23 cellular contexts compared by ENCODE assay signal in the genomic region with DNA sequence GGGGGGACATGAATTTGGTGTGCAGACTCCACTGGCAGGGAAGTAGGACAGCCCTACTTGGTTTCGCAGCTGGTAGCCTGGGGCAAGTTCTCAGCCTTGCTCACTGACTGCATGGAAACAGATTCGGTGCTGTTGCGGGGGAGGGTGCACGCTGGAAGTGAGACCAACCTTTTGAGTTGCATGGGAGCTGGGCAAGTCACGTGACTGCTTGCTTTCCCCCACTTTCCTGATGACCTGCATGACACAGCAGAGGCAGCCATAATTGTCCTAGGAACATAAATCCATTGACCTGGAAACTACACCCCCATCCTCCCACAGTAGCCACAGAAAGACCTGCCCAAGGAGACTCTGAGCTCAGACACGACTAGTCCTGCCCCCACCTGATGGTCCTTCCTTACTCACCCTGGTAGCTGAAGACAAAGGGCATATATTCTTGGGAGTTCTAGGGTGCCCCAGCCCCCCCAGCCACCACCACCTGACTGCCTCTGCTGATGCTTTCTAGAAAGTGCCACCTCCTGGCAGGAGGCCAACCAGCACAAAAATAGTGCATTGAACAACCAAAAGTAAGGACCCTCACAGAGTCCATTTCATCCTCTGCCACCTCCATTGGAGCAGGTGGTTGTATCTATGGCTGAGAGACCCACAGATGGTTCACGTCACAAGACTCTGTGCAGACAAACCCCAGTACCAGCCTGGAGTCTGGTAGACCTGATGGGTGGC. TPM values are rescaled to one million over a fixed set of nuclear protein-coding genes. Genes with fewer than 3 reads are reported as not detected.
DNase-seq lines count a peak whose midpoint lies in the region; TF ChIP-seq lines count a peak whose summit lies in the region.
"Had no signal": no experiment of that assay in that cellular context is flagged by ENCODE, and none has a peak within 500 bp of the region (broad histone marks: within the 10 kb centered on the region; RNA-seq: fewer than 3 reads in every experiment).

No MANE protein-coding gene starts in this region.

- peaks cover 19% of the 10 kb centered on the region for H3K9me3 ChIP-seq in endodermal cell (ENCODE audit: control insufficient read depth, low read length)
- H3K9me3 ChIP-seq: A549, BLaER1, Peyer's patch, SK-N-SH had no signal

- peaks cover 35% of the 10 kb centered on the region for H3K4me1 Mint-ChIP-seq in endodermal cell
- H3K4me1 Mint-ChIP-seq: CD4-positive, alpha-beta memory T cell had no signal

- intact Hi-C loops in posterior vena cava (cut with DNase I) = no loop called here

- no peak for TF ChIP-seq CTCF in endodermal cell (conservative IDR thresholded peaks at IDR 0.05)

- 80 to 88% methylated on average over 5 to 7 of the region's 7 CpGs for WGBS in endodermal cell (ENCODE audit: insufficient coverage in 1 of 2, insufficient read length in 1 of 2), 2 experiments

- no peak overlapping the region for H3K4me3 Mint-ChIP-seq in endodermal cell
- H3K4me3 Mint-ChIP-seq: CD4-positive, alpha-beta memory T cell had no signal

- peaks cover 31% of the 10 kb centered on the region for H3K9me3 Mint-ChIP-seq in endodermal cell

- H3K4me3 ChIP-seq in endodermal cell (ENCODE audit: low read length) = no peak overlapping the region
- H3K4me3 ChIP-seq: A549, BLaER1, Peyer's patch had no signal

- DNase-seq in ELF-1 (ENCODE audit: low read depth, low spot score) (peak; percentile 87), M059J (ENCODE audit: low read depth) (peak; percentile 73), endodermal cell (peak; percentile 65), islet precursor cell (peak; percentile 87), DMS79 treated with DMSO at 0.1 percent for 48 hours (lab: John Stamatoyannopoulos, UW) (no peak), NCI-H2107 treated with DMSO at 0.1 percent for 48 hours (lab: John Stamatoyannopoulos, UW; ENCODE audit: unreplicated experiment) (no peak), posterior vena cava (ENCODE audit: low spot score) (no peak)
- DNase-seq in activated naive CD4-positive, alpha-beta T cell treated with Interleukin-2 at 50 U/mL for 16 hours = no peak
- DNase-seq: Calu3; CD4-positive, alpha-beta memory T cell; DMS53; GOT3; Karpas-422; MM.1S; NCI-H1092; NCI-H1436 treated with DMSO at 0.1 percent for 48 hours; NCI-H2029; NCI-H446 treated with DMSO at 0.1 percent for 48 hours; Peyer's patch; SHP77; SK-N-SH had no signal

- no peak overlapping the region for H3K9ac ChIP-seq in endodermal cell (ENCODE audit: extremely low read depth, low read length, poor library complexity, severe bottlenecking)
- H3K9ac ChIP-seq: BLaER1, SK-N-SH had no signal

- no peak overlapping the region for H3K27ac ChIP-seq in endodermal cell (ENCODE audit: low read depth, low read length)
- H3K27ac ChIP-seq: A549, BLaER1, Peyer's patch had no signal

- peaks cover 3% of the 10 kb centered on the region for H3K4me1 ChIP-seq in endodermal cell (ENCODE audit: control insufficient read depth, insufficient read depth, low read length)
- H3K4me1 ChIP-seq: A549, BLaER1, Peyer's patch had no signal

- H3K27me3 Mint-ChIP-seq in endodermal cell (ENCODE audit: insufficient read depth) = no peaks in the 10 kb centered on the region

- H3K36me3 ChIP-seq in endodermal cell (ENCODE audit: control insufficient read depth, insufficient read depth, low read length) = no peaks in the 10 kb centered on the region
- H3K36me3 ChIP-seq: BLaER1, Peyer's patch had no signal

- H3K36me3 Mint-ChIP-seq in endodermal cell (ENCODE audit: low read depth) = peaks cover 6% of the 10 kb centered on the region

- no peak overlapping the region for H3K27ac Mint-ChIP-seq in endodermal cell
- H3K27ac Mint-ChIP-seq: CD4-positive, alpha-beta memory T cell had no signal

- H3K27me3 ChIP-seq in endodermal cell (ENCODE audit: control insufficient read depth, insufficient read depth, low read length, poor library complexity, severe bottlenecking) = no peaks in the 10 kb centered on the region
- H3K27me3 ChIP-seq: BLaER1, Peyer's patch had no signal

RNA-seq across cellular contexts. Expression of a gene that starts 4.1 kb away (rescaled TPM):
- not detected in 2 replicates for total RNA-seq in M059J (2014; rRNA removed; shearing (Covaris generic))
- total RNA-seq in endodermal cell (under 1 TPM; 0.59 to 0.62 TPM), posterior vena cava (under 1 TPM in 1 of 2 donors, not detected in 1; 0.71 TPM)
- not detected for polyA plus RNA-seq in endodermal cell (2013, experiment 1 of 2)
- polyA plus RNA-seq in endodermal cell (2013, experiment 2 of 2) = not detected
- total RNA-seq: Calu3; CD4-positive, alpha-beta memory T cell; Peyer's patch had no signal
- polyA plus RNA-seq: A549; CD4-positive, alpha-beta memory T cell had no signal

RNA-seq across cellular contexts. Expression of a gene that starts 9.0 kb away (rescaled TPM):
- not detected in 2 replicates for total RNA-seq in M059J (2014; rRNA removed; shearing (Covaris generic))
- total RNA-seq in endodermal cell (not detected), posterior vena cava (not detected)
- polyA plus RNA-seq in endodermal cell (2013, experiment 1 of 2) = not detected
- polyA plus RNA-seq in endodermal cell (2013, experiment 2 of 2) = not detected
- total RNA-seq: Calu3; CD4-positive, alpha-beta memory T cell; Peyer's patch had no signal
- polyA plus RNA-seq: A549; CD4-positive, alpha-beta memory T cell; SK-N-SH had no signal

RNA-seq across cellular contexts. Expression of a gene that starts 11.0 kb away (rescaled TPM):
- 2.2 and 7.0 TPM in 2 replicates for total RNA-seq in M059J (2014; rRNA removed; shearing (Covaris generic))
- total RNA-seq in endodermal cell (1 to 10 TPM in 1 of 2 donors, under 1 TPM in 1; 0.81 to 6.1 TPM), posterior vena cava (not detected)
- 2.6 TPM for polyA plus RNA-seq in endodermal cell (2013, experiment 1 of 2)
- 2.6 TPM for polyA plus RNA-seq in endodermal cell (2013, experiment 2 of 2)
- total RNA-seq: Calu3; CD4-positive, alpha-beta memory T cell; Peyer's patch had no signal
- polyA plus RNA-seq: CD4-positive, alpha-beta memory T cell had no signal

RNA-seq across cellular contexts. Expression of a gene that starts 24.4 kb away (rescaled TPM):
- total RNA-seq in M059J (2014; rRNA removed; shearing (Covaris generic)) = 0.32 and 0.44 TPM in 2 replicates
- not detected for total RNA-seq in endodermal cell
- polyA plus RNA-seq in endodermal cell (2013, experiment 1 of 2) = not detected
- polyA plus RNA-seq in endodermal cell (2013, experiment 2 of 2) = not detected
- total RNA-seq in posterior vena cava = 1 to 10 TPM; 1.4 to 4.8 TPM
- total RNA-seq: Calu3; CD4-positive, alpha-beta memory T cell; Peyer's patch had no signal
- polyA plus RNA-seq: A549; CD4-positive, alpha-beta memory T cell; SK-N-SH had no signal

RNA-seq across cellular contexts. Expression of a gene that starts 31.8 kb away (rescaled TPM):
- total RNA-seq in M059J (2014; rRNA removed; shearing (Covaris generic)) = not detected in 2 replicates
- total RNA-seq in endodermal cell = not detected
- polyA plus RNA-seq in endodermal cell (2013, experiment 1 of 2) = not detected
- polyA plus RNA-seq in endodermal cell (2013, experiment 2 of 2) = not detected
- total RNA-seq in posterior vena cava = 1,000 to 10,000 TPM; 1,053 to 3,910 TPM
- total RNA-seq: Calu3 had no signal
- polyA plus RNA-seq: A549, SK-N-SH had no signal

Comparison
In these comparisons a context has a peak if more than half of its experiments do, and no peak if none do; other contexts are left out.
1. DNase-seq: peak in ELF-1 (single experiment), M059J (single experiment), endodermal cell (single experiment) and islet precursor cell (single experiment); none in DMS79 treated with DMSO at 0.1 percent for 48 hours (single experiment), activated naive CD4-positive, alpha-beta T cell treated with Interleukin-2 at 50 U/mL for 16 hours (single experiment), NCI-H2107 treated with DMSO at 0.1 percent for 48 hours (single experiment) and posterior vena cava (single experiment).